In genomic region chr1:21396516-21396915, GRCh38 we compare ENCODE assay signal across 1 cellular context.
TF ChIP-seq lines count a peak whose summit lies in the region.

No MANE protein-coding gene starts in this region.

TF ChIP-seq in K562, 482 proteins besides CTCF, POLR2A, EP300 and RAD21 (continued from another document):
- TF ChIP-seq, protein P1, sequence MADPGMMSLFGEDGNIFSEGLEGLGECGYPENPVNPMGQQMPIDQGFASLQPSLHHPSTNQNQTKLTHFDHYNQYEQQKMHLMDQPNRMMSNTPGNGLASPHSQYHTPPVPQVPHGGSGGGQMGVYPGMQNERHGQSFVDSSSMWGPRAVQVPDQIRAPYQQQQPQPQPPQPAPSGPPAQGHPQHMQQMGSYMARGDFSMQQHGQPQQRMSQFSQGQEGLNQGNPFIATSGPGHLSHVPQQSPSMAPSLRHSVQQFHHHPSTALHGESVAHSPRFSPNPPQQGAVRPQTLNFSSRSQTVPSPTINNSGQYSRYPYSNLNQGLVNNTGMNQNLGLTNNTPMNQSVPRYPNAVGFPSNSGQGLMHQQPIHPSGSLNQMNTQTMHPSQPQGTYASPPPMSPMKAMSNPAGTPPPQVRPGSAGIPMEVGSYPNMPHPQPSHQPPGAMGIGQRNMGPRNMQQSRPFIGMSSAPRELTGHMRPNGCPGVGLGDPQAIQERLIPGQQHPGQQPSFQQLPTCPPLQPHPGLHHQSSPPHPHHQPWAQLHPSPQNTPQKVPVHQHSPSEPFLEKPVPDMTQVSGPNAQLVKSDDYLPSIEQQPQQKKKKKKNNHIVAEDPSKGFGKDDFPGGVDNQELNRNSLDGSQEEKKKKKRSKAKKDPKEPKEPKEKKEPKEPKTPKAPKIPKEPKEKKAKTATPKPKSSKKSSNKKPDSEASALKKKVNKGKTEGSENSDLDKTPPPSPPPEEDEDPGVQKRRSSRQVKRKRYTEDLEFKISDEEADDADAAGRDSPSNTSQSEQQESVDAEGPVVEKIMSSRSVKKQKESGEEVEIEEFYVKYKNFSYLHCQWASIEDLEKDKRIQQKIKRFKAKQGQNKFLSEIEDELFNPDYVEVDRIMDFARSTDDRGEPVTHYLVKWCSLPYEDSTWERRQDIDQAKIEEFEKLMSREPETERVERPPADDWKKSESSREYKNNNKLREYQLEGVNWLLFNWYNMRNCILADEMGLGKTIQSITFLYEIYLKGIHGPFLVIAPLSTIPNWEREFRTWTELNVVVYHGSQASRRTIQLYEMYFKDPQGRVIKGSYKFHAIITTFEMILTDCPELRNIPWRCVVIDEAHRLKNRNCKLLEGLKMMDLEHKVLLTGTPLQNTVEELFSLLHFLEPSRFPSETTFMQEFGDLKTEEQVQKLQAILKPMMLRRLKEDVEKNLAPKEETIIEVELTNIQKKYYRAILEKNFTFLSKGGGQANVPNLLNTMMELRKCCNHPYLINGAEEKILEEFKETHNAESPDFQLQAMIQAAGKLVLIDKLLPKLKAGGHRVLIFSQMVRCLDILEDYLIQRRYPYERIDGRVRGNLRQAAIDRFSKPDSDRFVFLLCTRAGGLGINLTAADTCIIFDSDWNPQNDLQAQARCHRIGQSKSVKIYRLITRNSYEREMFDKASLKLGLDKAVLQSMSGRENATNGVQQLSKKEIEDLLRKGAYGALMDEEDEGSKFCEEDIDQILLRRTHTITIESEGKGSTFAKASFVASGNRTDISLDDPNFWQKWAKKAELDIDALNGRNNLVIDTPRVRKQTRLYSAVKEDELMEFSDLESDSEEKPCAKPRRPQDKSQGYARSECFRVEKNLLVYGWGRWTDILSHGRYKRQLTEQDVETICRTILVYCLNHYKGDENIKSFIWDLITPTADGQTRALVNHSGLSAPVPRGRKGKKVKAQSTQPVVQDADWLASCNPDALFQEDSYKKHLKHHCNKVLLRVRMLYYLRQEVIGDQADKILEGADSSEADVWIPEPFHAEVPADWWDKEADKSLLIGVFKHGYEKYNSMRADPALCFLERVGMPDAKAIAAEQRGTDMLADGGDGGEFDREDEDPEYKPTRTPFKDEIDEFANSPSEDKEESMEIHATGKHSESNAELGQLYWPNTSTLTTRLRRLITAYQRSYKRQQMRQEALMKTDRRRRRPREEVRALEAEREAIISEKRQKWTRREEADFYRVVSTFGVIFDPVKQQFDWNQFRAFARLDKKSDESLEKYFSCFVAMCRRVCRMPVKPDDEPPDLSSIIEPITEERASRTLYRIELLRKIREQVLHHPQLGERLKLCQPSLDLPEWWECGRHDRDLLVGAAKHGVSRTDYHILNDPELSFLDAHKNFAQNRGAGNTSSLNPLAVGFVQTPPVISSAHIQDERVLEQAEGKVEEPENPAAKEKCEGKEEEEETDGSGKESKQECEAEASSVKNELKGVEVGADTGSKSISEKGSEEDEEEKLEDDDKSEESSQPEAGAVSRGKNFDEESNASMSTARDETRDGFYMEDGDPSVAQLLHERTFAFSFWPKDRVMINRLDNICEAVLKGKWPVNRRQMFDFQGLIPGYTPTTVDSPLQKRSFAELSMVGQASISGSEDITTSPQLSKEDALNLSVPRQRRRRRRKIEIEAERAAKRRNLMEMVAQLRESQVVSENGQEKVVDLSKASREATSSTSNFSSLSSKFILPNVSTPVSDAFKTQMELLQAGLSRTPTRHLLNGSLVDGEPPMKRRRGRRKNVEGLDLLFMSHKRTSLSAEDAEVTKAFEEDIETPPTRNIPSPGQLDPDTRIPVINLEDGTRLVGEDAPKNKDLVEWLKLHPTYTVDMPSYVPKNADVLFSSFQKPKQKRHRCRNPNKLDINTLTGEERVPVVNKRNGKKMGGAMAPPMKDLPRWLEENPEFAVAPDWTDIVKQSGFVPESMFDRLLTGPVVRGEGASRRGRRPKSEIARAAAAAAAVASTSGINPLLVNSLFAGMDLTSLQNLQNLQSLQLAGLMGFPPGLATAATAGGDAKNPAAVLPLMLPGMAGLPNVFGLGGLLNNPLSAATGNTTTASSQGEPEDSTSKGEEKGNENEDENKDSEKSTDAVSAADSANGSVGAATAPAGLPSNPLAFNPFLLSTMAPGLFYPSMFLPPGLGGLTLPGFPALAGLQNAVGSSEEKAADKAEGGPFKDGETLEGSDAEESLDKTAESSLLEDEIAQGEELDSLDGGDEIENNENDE (IDR thresholded peaks at IDR 0.05; ENCODE audit: low read depth, low read length), result no peak
- no peak for TF ChIP-seq XRCC5 (IDR thresholded peaks at IDR 0.05; ENCODE audit: low read depth, low read length)
